ENCODE assay signal across 9 cellular contexts in the genomic region with DNA sequence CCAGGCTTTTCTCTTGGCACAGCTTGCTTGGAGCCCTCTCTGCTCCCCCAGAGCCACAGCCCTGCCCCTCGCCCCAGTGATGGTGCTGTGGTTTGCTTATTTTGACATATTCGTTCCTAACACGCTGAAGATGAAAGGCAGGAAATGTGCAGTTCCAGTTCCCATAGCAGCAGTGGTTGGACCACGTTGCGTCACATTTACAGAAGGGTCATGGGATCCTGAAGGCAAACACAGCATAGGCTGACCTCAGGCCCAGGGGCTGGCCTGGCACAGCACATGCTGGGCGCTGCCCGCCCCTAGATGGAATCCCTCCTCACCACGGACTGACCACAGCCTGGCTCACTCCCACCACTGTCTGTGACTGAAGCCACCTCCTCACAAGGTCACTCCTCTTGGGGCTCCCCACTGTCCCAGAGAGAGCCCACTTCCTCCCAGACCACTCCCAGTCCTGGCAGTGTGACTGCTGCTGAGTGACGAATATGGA. TPM values are rescaled to one million over a fixed set of nuclear protein-coding genes. Genes with fewer than 3 reads are reported as not detected.
DNase-seq lines count a peak whose midpoint lies in the region; ATAC-seq and FAIRE-seq lines count a peak whose summit lies in the region.
"Had no signal": no experiment of that assay in that cellular context is flagged by ENCODE, and none has a peak within 500 bp of the region (broad histone marks: within the 10 kb centered on the region; RNA-seq: fewer than 3 reads in every experiment).

No MANE protein-coding gene starts in this region.

- intact Hi-C loops in left cardiac atrium (cut with DNase I) = no loop called here

- DNase-seq in RCC 7860 (ENCODE audit: low spot score) (peak; percentile 91), left cardiac atrium (peak; percentile 66), DMS53 (lab: John Stamatoyannopoulos, UW) (no peak), NCI-H748 treated with DMSO at 0.1 percent for 48 hours (lab: John Stamatoyannopoulos, UW) (no peak)
- peak; percentile 56 for DNase-seq in activated gamma-delta T cell treated with anti-CD3 and anti-CD28 coated beads, Interleukin-2, amount 50 U/mL, for 16 hours (ENCODE audit: low read depth)
- peak; percentile 27 for DNase-seq in stimulated activated CD4-positive, alpha-beta T cell treated with anti-CD3 and anti-CD28 coated beads, Interleukin-2, amount 100 ng/mL, for 4 hours (ENCODE audit: low read depth)

- FAIRE-seq in RCC 7860 (lab: Jason Lieb, UNC) = peak; percentile 72
- FAIRE-seq: endometrium had no signal

- ATAC-seq in GM21786 (IDR thresholded peaks at IDR 0.05; ENCODE audit: unreplicated experiment) (peak; percentile 74), left cardiac atrium (peak; percentile 78 to 82), HG03097 (IDR thresholded peaks at IDR 0.05; ENCODE audit: low FRiP score, unreplicated experiment) (no peak)

RNA-seq across cellular contexts. Expression of a gene that starts 14.2 kb away (rescaled TPM):
- under 1 TPM in 1 of 2 donors, not detected in 1; 0.16 TPM for total RNA-seq in left cardiac atrium

Comparison
In these comparisons a context has a peak if more than half of its experiments do, and no peak if none do; other contexts are left out.
1. DNase-seq: peak in RCC 7860 (single experiment), activated gamma-delta T cell treated with anti-CD3 and anti-CD28 coated beads, Interleukin-2, amount 50 U/mL, for 16 hours (single experiment), left cardiac atrium (single experiment) and stimulated activated CD4-positive, alpha-beta T cell treated with anti-CD3 and anti-CD28 coated beads, Interleukin-2, amount 100 ng/mL, for 4 hours (single experiment); none in DMS53 (single experiment) and NCI-H748 treated with DMSO at 0.1 percent for 48 hours (single experiment).